In the genomic region with DNA sequence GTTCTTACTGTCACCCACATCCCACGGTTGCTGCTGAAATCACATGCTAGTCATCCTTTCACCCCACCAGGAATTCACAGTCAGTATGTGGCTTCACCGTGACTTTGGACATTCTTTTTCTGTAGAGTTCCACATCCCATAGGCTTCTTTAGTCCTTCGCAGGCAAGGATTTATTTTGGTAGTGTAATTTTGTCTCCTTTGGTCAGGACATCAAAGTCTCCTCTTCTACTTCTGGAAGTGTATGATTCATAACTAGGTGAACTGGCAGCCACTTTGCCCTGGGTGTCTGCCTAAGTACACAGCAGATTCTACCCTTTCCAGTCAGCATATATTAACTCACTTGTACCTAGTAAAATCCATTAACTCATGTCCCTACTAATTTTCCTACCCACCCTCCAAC, we compare ENCODE assay signal across 14 cellular contexts.
"Had no signal": no experiment of that assay in that cellular context is flagged by ENCODE, and none has a peak within 500 bp of the region (broad histone marks: within the 10 kb centered on the region; RNA-seq: fewer than 3 reads in every experiment).

No MANE protein-coding gene starts in this region.

- ATAC-seq: left ventricle myocardium superior, sciatic nerve, upper lobe of right lung had no signal

- DNase-seq: activated CD4-positive, alpha-beta T cell treated with anti-CD3 and anti-CD28 coated beads, Interleukin-2, amount 10 ng/mL, durations not matched to agents 7 days and 5 days; activated naive CD4-positive, alpha-beta T cell; activated naive CD8-positive, alpha-beta T cell treated with anti-CD3 and anti-CD28 coated beads, Interleukin-2, amount 10 ng/mL, durations not matched to agents 7 days and 5 days; anterior cingulate cortex; hippocampal formation; kidney; left ventricle myocardium superior; mesenchymal stem cell; nucleus accumbens; spleen; stomach; testis; upper lobe of right lung had no signal

- H3K4me3 ChIP-seq: spleen, stomach, testis, upper lobe of right lung had no signal
